In genomic region chr1:150619576-150620509, GRCh38 we compare ENCODE assay signal across 7 cellular contexts. TPM values are rescaled to one million over a fixed set of nuclear protein-coding genes. Genes with fewer than 3 reads are reported as not detected.
DNase-seq lines count a peak whose midpoint lies in the region; ATAC-seq, FAIRE-seq and TF ChIP-seq lines count a peak whose summit lies in the region.

No MANE protein-coding gene starts in this region.

- H3K4me2 ChIP-seq in DOHH2 (ENCODE audit: low read length) (no peak overlapping the region), MM.1S (ENCODE audit: low read depth, low read length) (no peak overlapping the region), keratinocyte (ENCODE audit: control insufficient read depth, extremely low read depth, insufficient read depth, low read depth, low read length) (peak overlapping the region; percentile 12)

- H3K4me3 ChIP-seq in DOHH2 (ENCODE audit: low read length) = no peak overlapping the region
- no peak overlapping the region for H3K4me3 ChIP-seq in MM.1S (ENCODE audit: low read length)
- no peak overlapping the region for H3K4me3 ChIP-seq in keratinocyte (ENCODE audit: control insufficient read depth in 2 of 3, extremely low read depth in 1 of 3, insufficient read depth in 2 of 3, low read depth in 1 of 3, low read length in 3 of 3)

- H3K27ac ChIP-seq in DOHH2 (ENCODE audit: low read depth, low read length) (no peak overlapping the region), MM.1S (ENCODE audit: low read length) (no peak overlapping the region), keratinocyte (ENCODE audit: control insufficient read depth, insufficient read depth, low read length) (peak overlapping the region; percentile 33), substantia nigra (ENCODE audit: low read depth, low read length, poor library complexity, severe bottlenecking) (peak overlapping the region; percentile 6)

- DNase-seq in MM.1S (no peak), amniotic stem cell (lab: John Stamatoyannopoulos, UW) (peak; percentile 49), keratinocyte (ENCODE audit: low read depth, low spot score) (no peak), substantia nigra (lab: John Stamatoyannopoulos, UW) (peak in 2 of 49 donors; percentile 9)
- DNase-seq in effector CD8-positive, alpha-beta T cell (lab: John Stamatoyannopoulos, UW) = no peak

- H3K36me3 ChIP-seq in DOHH2 (ENCODE audit: control insufficient read depth, low read length) = peaks cover 91% of the 10 kb centered on the region
- peaks cover 18% of the 10 kb centered on the region; the same call in 1 of the 2 replicates for H3K36me3 ChIP-seq in MM.1S (replicated peaks; ENCODE audit: insufficient read depth, low read length)
- peaks cover 15 to 48% of the 10 kb centered on the region in 2 experiments for H3K36me3 ChIP-seq in keratinocyte (ENCODE audit: control insufficient read depth in 2 of 2, extremely low read depth in 1 of 2, insufficient read depth in 2 of 2, low read length in 2 of 2)

- H3K9me3 ChIP-seq in DOHH2 (ENCODE audit: control insufficient read depth, insufficient read depth, low read length) (no peaks in the 10 kb centered on the region), MM.1S (replicated peaks; ENCODE audit: insufficient read depth, low read length) (no peaks in the 10 kb centered on the region), keratinocyte (ENCODE audit: control insufficient read depth, low read depth, low read length) (no peaks in the 10 kb centered on the region)

- H3K27me3 ChIP-seq in DOHH2 (ENCODE audit: control insufficient read depth, low read length) (no peaks in the 10 kb centered on the region), MM.1S (replicated peaks; ENCODE audit: insufficient read depth, low read length) (no peaks in the 10 kb centered on the region), keratinocyte (ENCODE audit: control insufficient read depth, extremely low read depth, insufficient read depth, low read length) (no peaks in the 10 kb centered on the region)

- H3K79me2 ChIP-seq in DOHH2 (ENCODE audit: control insufficient read depth, low read length) = peaks cover 3% of the 10 kb centered on the region; the same call in 1 of the 2 replicates
- peaks cover 33% of the 10 kb centered on the region; the same call in 1 of the 2 replicates for H3K79me2 ChIP-seq in MM.1S (ENCODE audit: low read length)
- peaks cover 15% of the 10 kb centered on the region for H3K79me2 ChIP-seq in keratinocyte (ENCODE audit: control insufficient read depth, insufficient read depth, low read length)

- FAIRE-seq in keratinocyte (lab: Jason Lieb, UNC) = no peak

- no peaks in the 10 kb centered on the region for H3K9me2 ChIP-seq in DOHH2 (replicated peaks; ENCODE audit: control insufficient read depth, low read length)
- no peaks in the 10 kb centered on the region for H3K9me2 ChIP-seq in MM.1S (replicated peaks; ENCODE audit: insufficient read depth, low read length)

- dilution Hi-C loops in keratinocyte (cut with MboI; ENCODE audit: extremely low pct_ligation_motif_present, low sequenced_read_pairs) = no loop called here

- no peak overlapping the region for H2AFZ ChIP-seq in MM.1S (ENCODE audit: low read length)
- no peak overlapping the region for H2AFZ ChIP-seq in keratinocyte (ENCODE audit: control insufficient read depth, low read length)

- H3K4me1 ChIP-seq in DOHH2 (ENCODE audit: control insufficient read depth, low read length) (peaks cover 3% of the 10 kb centered on the region; the same call in 1 of the 2 replicates), MM.1S (ENCODE audit: low read length) (0 out of 2 replicates have a peak, but pooled peaks cover 9% of the 10 kb centered on the region), keratinocyte (ENCODE audit: control insufficient read depth, extremely low read depth, insufficient read depth, low read length) (peaks cover 48% of the 10 kb centered on the region)

- H3F3A ChIP-seq in DOHH2 (ENCODE audit: control insufficient read depth, insufficient read depth) (peaks cover 14% of the 10 kb centered on the region), MM.1S (ENCODE audit: insufficient read depth, low read length) (peaks cover 21% of the 10 kb centered on the region)

- TF ChIP-seq CTCF in DOHH2 (IDR thresholded peaks at IDR 0.05; ENCODE audit: low read depth, low read length, poor library complexity, severe bottlenecking) (peak; percentile 37), MM.1S (IDR thresholded peaks at IDR 0.05; ENCODE audit: low read length) (peak; percentile 20; the same call in 1 of the 2 replicates), keratinocyte (optimal IDR thresholded peaks at IDR 0.05 in 1 of 3, IDR thresholded peaks at IDR 0.05 in 1 of 3, conservative IDR thresholded peaks at IDR 0.05 in 1 of 3; ENCODE audit: extremely low read depth in 1 of 3, insufficient read depth in 2 of 3, low read length in 3 of 3) (peak; percentile 37 to 57 (median 55))

- no peak for ATAC-seq in GM21717 (IDR thresholded peaks at IDR 0.05; ENCODE audit: unreplicated experiment)

- H3K9ac ChIP-seq in MM.1S (ENCODE audit: low read length) = no peak overlapping the region
- peak overlapping the region; percentile 13 for H3K9ac ChIP-seq in keratinocyte (ENCODE audit: control insufficient read depth, extremely low read depth, insufficient read depth, low read length)

- H4K20me1 ChIP-seq in DOHH2 (ENCODE audit: control insufficient read depth, insufficient read depth, low read depth, low read length) = no peaks in the 10 kb centered on the region
- H4K20me1 ChIP-seq in MM.1S (ENCODE audit: insufficient read depth, low read length) = no peaks in the 10 kb centered on the region
- no peaks in the 10 kb centered on the region for H4K20me1 ChIP-seq in keratinocyte (ENCODE audit: control insufficient read depth, extremely low read depth, insufficient read depth, low read length)

- no peaks in the 10 kb centered on the region for H3K9me1 ChIP-seq in keratinocyte (ENCODE audit: control insufficient read depth, extremely low read depth, insufficient read depth, low read length)

RNA-seq across cellular contexts. Expression of gene ENSA, which starts 9.6 kb away (rescaled TPM):
- 76.8 to 157 TPM (median 102 TPM) in 3 replicates for polyA plus RNA-seq in keratinocyte
- 59.7 TPM for polyA plus RNA-seq in keratinocyte (2011; ENCODE audit: low read depth)
- polyA plus RNA-seq in keratinocyte (2011; cell fraction: cytosol; rRNA removed) = 99.0 and 125 TPM in 2 replicates
- polyA plus RNA-seq in keratinocyte (2011; cell fraction: nucleus; rRNA removed) = 56.9 and 69.4 TPM in 2 replicates
- polyA plus RNA-seq in keratinocyte (2012; ENCODE audit: low replicate concordance) = 87.5 and 131 TPM in 2 replicates
- 13.2 to 36.5 TPM (median 22.0 TPM) in 3 replicates for polyA minus RNA-seq in keratinocyte
- 27.0 TPM for polyA minus RNA-seq in keratinocyte (2011; cell fraction: cytosol; rRNA and poly(A)+ RNA removed)
- 7.9 and 12.7 TPM in 2 replicates for polyA minus RNA-seq in keratinocyte (2011; cell fraction: nucleus; rRNA and poly(A)+ RNA removed)

RNA-seq across cellular contexts. Expression of gene MCL1, which starts 40.4 kb away (rescaled TPM):
- 105 to 237 TPM (median 156 TPM) in 3 replicates for polyA plus RNA-seq in keratinocyte
- polyA plus RNA-seq in keratinocyte (2011; ENCODE audit: low read depth) = 301 TPM
- 85.0 and 142 TPM in 2 replicates for polyA plus RNA-seq in keratinocyte (2011; cell fraction: cytosol; rRNA removed)
- polyA plus RNA-seq in keratinocyte (2011; cell fraction: nucleus; rRNA removed) = 241 and 336 TPM in 2 replicates
- polyA plus RNA-seq in keratinocyte (2012; ENCODE audit: low replicate concordance) = 139 and 235 TPM in 2 replicates
- polyA minus RNA-seq in keratinocyte = 75.7 to 233 TPM (median 111 TPM) in 3 replicates
- polyA minus RNA-seq in keratinocyte (2011; cell fraction: cytosol; rRNA and poly(A)+ RNA removed) = 164 TPM
- polyA minus RNA-seq in keratinocyte (2011; cell fraction: nucleus; rRNA and poly(A)+ RNA removed) = 148 and 203 TPM in 2 replicates

Comparison
In these comparisons a context has a peak if more than half of its experiments do, and no peak if none do; other contexts are left out.
1. H3K27ac ChIP-seq: peak in keratinocyte (single experiment) and substantia nigra (single experiment); none in DOHH2 (single experiment) and MM.1S (single experiment).
2. Peak in every context shown above with its lines, with median percentiles within 50 percentile points of each other: CTCF ChIP-seq.